In the genomic region with DNA sequence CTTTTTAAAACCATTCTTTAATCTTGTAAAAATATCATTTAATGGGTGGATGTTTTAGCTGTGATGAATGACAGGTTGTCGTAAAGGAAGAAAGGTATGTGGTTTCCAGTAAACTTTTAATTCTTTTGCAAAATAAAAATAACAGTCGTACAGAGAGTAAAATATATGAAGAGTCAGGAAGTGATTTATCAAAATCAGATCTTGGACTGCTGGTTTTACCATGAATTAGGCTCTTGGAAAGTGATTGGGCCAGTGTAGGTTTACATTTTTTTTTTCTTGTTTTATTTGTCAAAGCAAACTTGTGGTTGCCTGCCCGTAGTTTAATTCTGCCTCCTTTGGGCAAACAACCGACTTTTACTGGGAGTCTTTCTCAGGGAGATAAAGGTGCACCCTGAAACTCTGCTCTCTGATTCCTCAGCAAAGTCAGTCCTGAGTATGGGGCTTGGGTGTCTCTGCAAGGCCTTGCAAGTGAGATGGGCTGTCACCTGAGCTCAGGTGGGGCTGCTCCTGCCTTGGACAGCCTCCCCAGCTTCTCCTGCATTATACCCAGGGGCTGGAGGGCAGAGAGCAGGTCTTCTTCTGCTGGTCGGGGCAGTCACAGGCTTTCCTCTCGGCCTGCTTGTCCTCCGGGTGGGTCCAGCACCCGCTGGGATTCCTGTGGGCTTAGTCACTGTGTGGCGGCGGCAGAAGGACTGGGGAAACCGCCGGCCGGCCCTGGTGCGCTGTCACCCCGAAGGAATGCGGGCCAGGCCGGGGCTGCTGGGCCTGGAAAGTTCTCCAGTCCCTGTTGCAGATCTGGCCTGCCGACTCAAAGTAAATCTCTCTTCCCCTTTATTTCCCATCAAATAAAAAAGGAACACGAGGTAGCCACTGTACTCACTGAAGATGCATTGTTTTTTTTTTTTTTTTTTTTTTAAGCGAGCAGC, we compare ENCODE assay signal across 1 cellular context.
TF ChIP-seq lines count a peak whose summit lies in the region.

No MANE protein-coding gene starts in this region.

TF ChIP-seq in A549, 52 proteins besides CTCF, POLR2A, EP300 and RAD21 (continued from another document):
- TF ChIP-seq, protein P1, sequence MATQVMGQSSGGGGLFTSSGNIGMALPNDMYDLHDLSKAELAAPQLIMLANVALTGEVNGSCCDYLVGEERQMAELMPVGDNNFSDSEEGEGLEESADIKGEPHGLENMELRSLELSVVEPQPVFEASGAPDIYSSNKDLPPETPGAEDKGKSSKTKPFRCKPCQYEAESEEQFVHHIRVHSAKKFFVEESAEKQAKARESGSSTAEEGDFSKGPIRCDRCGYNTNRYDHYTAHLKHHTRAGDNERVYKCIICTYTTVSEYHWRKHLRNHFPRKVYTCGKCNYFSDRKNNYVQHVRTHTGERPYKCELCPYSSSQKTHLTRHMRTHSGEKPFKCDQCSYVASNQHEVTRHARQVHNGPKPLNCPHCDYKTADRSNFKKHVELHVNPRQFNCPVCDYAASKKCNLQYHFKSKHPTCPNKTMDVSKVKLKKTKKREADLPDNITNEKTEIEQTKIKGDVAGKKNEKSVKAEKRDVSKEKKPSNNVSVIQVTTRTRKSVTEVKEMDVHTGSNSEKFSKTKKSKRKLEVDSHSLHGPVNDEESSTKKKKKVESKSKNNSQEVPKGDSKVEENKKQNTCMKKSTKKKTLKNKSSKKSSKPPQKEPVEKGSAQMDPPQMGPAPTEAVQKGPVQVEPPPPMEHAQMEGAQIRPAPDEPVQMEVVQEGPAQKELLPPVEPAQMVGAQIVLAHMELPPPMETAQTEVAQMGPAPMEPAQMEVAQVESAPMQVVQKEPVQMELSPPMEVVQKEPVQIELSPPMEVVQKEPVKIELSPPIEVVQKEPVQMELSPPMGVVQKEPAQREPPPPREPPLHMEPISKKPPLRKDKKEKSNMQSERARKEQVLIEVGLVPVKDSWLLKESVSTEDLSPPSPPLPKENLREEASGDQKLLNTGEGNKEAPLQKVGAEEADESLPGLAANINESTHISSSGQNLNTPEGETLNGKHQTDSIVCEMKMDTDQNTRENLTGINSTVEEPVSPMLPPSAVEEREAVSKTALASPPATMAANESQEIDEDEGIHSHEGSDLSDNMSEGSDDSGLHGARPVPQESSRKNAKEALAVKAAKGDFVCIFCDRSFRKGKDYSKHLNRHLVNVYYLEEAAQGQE (IDR thresholded peaks at IDR 0.05) = no peak
- TF ChIP-seq FOSL2 (IDR thresholded peaks at IDR 0.05) = peak; percentile 70
- peak; percentile 98 for TF ChIP-seq FOSL2 (CRISPR knock-in tag; IDR thresholded peaks at IDR 0.05)
- TF ChIP-seq, protein P2, sequence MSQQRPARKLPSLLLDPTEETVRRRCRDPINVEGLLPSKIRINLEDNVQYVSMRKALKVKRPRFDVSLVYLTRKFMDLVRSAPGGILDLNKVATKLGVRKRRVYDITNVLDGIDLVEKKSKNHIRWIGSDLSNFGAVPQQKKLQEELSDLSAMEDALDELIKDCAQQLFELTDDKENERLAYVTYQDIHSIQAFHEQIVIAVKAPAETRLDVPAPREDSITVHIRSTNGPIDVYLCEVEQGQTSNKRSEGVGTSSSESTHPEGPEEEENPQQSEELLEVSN (IDR thresholded peaks at IDR 0.05; ENCODE audit: borderline replicate concordance, low read depth) = peak; percentile 67; the same call in 1 of the 2 replicates
- TF ChIP-seq, protein P3, sequence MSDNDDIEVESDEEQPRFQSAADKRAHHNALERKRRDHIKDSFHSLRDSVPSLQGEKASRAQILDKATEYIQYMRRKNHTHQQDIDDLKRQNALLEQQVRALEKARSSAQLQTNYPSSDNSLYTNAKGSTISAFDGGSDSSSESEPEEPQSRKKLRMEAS (IDR thresholded peaks at IDR 0.05) = peak; percentile 91
- no peak for TF ChIP-seq MAFK (IDR thresholded peaks at IDR 0.05; ENCODE audit: partially characterized antibody)
- TF ChIP-seq ZNF302 (CRISPR knock-in tag; IDR thresholded peaks at IDR 0.05) = no peak
- TF ChIP-seq NFE2L2 (conservative IDR thresholded peaks at IDR 0.05; ENCODE audit: low read length) = no peak
- TF ChIP-seq, protein P4, sequence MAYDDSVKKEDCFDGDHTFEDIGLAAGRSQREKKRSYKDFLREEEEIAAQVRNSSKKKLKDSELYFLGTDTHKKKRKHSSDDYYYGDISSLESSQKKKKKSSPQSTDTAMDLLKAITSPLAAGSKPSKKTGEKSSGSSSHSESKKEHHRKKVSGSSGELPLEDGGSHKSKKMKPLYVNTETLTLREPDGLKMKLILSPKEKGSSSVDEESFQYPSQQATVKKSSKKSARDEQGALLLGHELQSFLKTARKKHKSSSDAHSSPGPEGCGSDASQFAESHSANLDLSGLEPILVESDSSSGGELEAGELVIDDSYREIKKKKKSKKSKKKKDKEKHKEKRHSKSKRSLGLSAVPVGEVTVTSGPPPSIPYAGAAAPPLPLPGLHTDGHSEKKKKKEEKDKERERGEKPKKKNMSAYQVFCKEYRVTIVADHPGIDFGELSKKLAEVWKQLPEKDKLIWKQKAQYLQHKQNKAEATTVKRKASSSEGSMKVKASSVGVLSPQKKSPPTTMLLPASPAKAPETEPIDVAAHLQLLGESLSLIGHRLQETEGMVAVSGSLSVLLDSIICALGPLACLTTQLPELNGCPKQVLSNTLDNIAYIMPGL (CRISPR knock-in tag; IDR thresholded peaks at IDR 0.05; ENCODE audit: borderline replicate concordance) = no peak
- no peak for TF ChIP-seq SMC3 (IDR thresholded peaks at IDR 0.05)
- TF ChIP-seq KDM1A (IDR thresholded peaks at IDR 0.05; ENCODE audit: low read depth) = no peak
- no peak for TF ChIP-seq NR3C1 (IDR thresholded peaks at IDR 0.05)
- TF ChIP-seq HOXB5 (CRISPR knock-in tag; IDR thresholded peaks at IDR 0.05) = no peak; the same call in 1 of the 2 replicates
- TF ChIP-seq RFX5 (IDR thresholded peaks at IDR 0.05) = no peak
- no peak for TF ChIP-seq HOXB13 (CRISPR knock-in tag; IDR thresholded peaks at IDR 0.05; ENCODE audit: low read depth)
- TF ChIP-seq, protein P5, sequence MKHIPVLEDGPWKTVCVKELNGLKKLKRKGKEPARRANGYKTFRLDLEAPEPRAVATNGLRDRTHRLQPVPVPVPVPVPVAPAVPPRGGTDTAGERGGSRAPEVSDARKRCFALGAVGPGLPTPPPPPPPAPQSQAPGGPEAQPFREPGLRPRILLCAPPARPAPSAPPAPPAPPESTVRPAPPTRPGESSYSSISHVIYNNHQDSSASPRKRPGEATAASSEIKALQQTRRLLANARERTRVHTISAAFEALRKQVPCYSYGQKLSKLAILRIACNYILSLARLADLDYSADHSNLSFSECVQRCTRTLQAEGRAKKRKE (CRISPR knock-in tag; IDR thresholded peaks at IDR 0.05; ENCODE audit: low read depth) = no peak
- no peak for TF ChIP-seq ESRRA (IDR thresholded peaks at IDR 0.05; ENCODE audit: borderline replicate concordance, low read length)
- TF ChIP-seq EHMT2 (IDR thresholded peaks at IDR 0.05; ENCODE audit: low read depth) = no peak
- TF ChIP-seq SREBF2 (IDR thresholded peaks at IDR 0.05) = no peak
- TF ChIP-seq, protein P6, sequence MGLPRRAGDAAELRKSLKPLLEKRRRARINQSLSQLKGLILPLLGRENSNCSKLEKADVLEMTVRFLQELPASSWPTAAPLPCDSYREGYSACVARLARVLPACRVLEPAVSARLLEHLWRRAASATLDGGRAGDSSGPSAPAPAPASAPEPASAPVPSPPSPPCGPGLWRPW (IDR thresholded peaks at IDR 0.05) = no peak
- TF ChIP-seq NPAS2 (CRISPR knock-in tag; IDR thresholded peaks at IDR 0.05; ENCODE audit: borderline replicate concordance) = no peak
- TF ChIP-seq HOXA7 (CRISPR knock-in tag; IDR thresholded peaks at IDR 0.05) = no peak
- TF ChIP-seq ZFP36 (IDR thresholded peaks at IDR 0.05; ENCODE audit: borderline replicate concordance, partially characterized antibody) = no peak
- TF ChIP-seq CHD4 (IDR thresholded peaks at IDR 0.05; ENCODE audit: borderline replicate concordance) = no peak
- no peak for TF ChIP-seq MAZ (IDR thresholded peaks at IDR 0.05; ENCODE audit: borderline replicate concordance, low read depth, low read length)
- TF ChIP-seq PHF8 (IDR thresholded peaks at IDR 0.05; ENCODE audit: borderline replicate concordance, low read depth) = no peak
- TF ChIP-seq MYC (IDR thresholded peaks at IDR 0.05; ENCODE audit: borderline replicate concordance, low read length) = no peak
- no peak for TF ChIP-seq FOXS1 (CRISPR knock-in tag; IDR thresholded peaks at IDR 0.05)
- TF ChIP-seq, protein P7, sequence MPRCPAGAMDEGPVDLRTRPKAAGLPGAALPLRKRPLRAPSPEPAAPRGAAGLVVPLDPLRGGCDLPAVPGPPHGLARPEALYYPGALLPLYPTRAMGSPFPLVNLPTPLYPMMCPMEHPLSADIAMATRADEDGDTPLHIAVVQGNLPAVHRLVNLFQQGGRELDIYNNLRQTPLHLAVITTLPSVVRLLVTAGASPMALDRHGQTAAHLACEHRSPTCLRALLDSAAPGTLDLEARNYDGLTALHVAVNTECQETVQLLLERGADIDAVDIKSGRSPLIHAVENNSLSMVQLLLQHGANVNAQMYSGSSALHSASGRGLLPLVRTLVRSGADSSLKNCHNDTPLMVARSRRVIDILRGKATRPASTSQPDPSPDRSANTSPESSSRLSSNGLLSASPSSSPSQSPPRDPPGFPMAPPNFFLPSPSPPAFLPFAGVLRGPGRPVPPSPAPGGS (IDR thresholded peaks at IDR 0.05) = no peak
- TF ChIP-seq TP53 (CRISPR knock-in tag; IDR thresholded peaks at IDR 0.05) = no peak
- no peak for TF ChIP-seq BHLHE40 (IDR thresholded peaks at IDR 0.05; ENCODE audit: low read depth, low read length)
TF ChIP-seq in A549: peak in this region for 6.
